8 cellular contexts compared by ENCODE assay signal in genomic region chr16:14937143-14937542, GRCh38. TPM values are rescaled to one million over a fixed set of nuclear protein-coding genes. Genes with fewer than 3 reads are reported as not detected.
DNase-seq lines count a peak whose midpoint lies in the region; ATAC-seq and TF ChIP-seq lines count a peak whose summit lies in the region.
"Not testable (repeated sequence)": the region's sequence is repeated elsewhere in the genome, so short reads cannot be mapped to it uniquely, and the experiment has no call there.

TSS of gene NPIPA1 (plus strand) at chr16:14937443. CDS start at chr16:14937443, 0 bp downstream.

- TF ChIP-seq POLR2A in sigmoid colon (IDR thresholded peaks at IDR 0.05); uterus (IDR thresholded peaks at IDR 0.05): not testable (repeated sequence)

- not testable (repeated sequence) for H3K4me3 ChIP-seq in ascending aorta; esophagus (ENCODE audit: low read depth in 1 of 2, low read length in 2 of 2); right atrium auricular region; sigmoid colon; uterus

- H3K4me3 Mint-ChIP-seq in HFFc6, WTC11: not testable (repeated sequence)

- not testable (repeated sequence) for H3K9me3 ChIP-seq in ascending aorta; esophagus (ENCODE audit: control insufficient read depth in 2 of 2, insufficient read depth in 1 of 2, low read depth in 1 of 2, low read length in 1 of 2); right atrium auricular region; sigmoid colon; uterus

- CTCF ChIA-PET in WTC11 (lab: Charles Lee): not testable (repeated sequence)

- not testable (repeated sequence) for H3K36me3 ChIP-seq in ascending aorta; esophagus (ENCODE audit: control insufficient read depth in 2 of 2, insufficient read depth in 2 of 2, low read length in 1 of 2); right atrium auricular region; sigmoid colon; uterus

- not testable (repeated sequence) for H3K27me3 Mint-ChIP-seq in HFFc6 (ENCODE audit: insufficient read depth); WTC11 (ENCODE audit: low read depth)

- H3K27ac Mint-ChIP-seq in HFFc6, WTC11: not testable (repeated sequence)

- POLR2A ChIA-PET in WTC11 (lab: Charles Lee): not testable (repeated sequence)

- H3K36me3 Mint-ChIP-seq in HFFc6 (ENCODE audit: low read depth); WTC11: not testable (repeated sequence)

- WGBS in esophagus, 2 donors: no CpG with 5 or more reads among the region's 4 CpGs
- no CpG with 5 or more reads among the region's 4 CpGs for WGBS in sigmoid colon, 2 donors

- not testable (repeated sequence) for H3K27me3 ChIP-seq in ascending aorta; esophagus (ENCODE audit: control insufficient read depth in 1 of 2, insufficient read depth in 2 of 2, low read length in 2 of 2); right atrium auricular region; sigmoid colon; uterus

- not testable (repeated sequence) for TF ChIP-seq EP300 in sigmoid colon (IDR thresholded peaks at IDR 0.05)

- intact Hi-C loops in ascending aorta (cut with DNase I); sigmoid colon (cut with DNase I); uterus (cut with DNase I; ENCODE audit: low total_unique reads): not testable (repeated sequence)

- not testable (repeated sequence) for H3K4me1 Mint-ChIP-seq in HFFc6 (ENCODE audit: low read depth); WTC11

- not testable (repeated sequence) for H3K4me1 ChIP-seq in ascending aorta; esophagus (ENCODE audit: control insufficient read depth in 2 of 2, insufficient read depth in 2 of 2, low read length in 1 of 2); right atrium auricular region; sigmoid colon; uterus

- H3K27ac ChIP-seq in ascending aorta; esophagus (ENCODE audit: low read depth in 2 of 2, low read length in 1 of 2); right atrium auricular region; sigmoid colon; uterus: not testable (repeated sequence)

- DNase-seq in HFFc6; WTC11 (ENCODE audit: low spot score); ascending aorta (ENCODE audit: low spot score in 2 of 2); right atrium auricular region (ENCODE audit: low spot score); mucosa of gallbladder (ENCODE audit: low spot score); sigmoid colon; uterus: not testable (repeated sequence)

- ATAC-seq in WTC11: not testable (repeated sequence)

- not testable (repeated sequence) for H3K9me3 Mint-ChIP-seq in HFFc6, WTC11

- not testable (repeated sequence) for TF ChIP-seq CTCF in HFFc6 (IDR thresholded peaks at IDR 0.05); WTC11 (IDR thresholded peaks at IDR 0.05); ascending aorta (IDR thresholded peaks at IDR 0.05); right atrium auricular region (IDR thresholded peaks at IDR 0.05); sigmoid colon (IDR thresholded peaks at IDR 0.05); uterus (IDR thresholded peaks at IDR 0.05)

RNA-seq across cellular contexts. Expression of gene NPIPA1, which starts in this region (rescaled TPM):
- total RNA-seq in HFFc6 (2021; fragmentation: NEBNext Ultra II Directional; extraction: Animal tissue kit (Norgen Biotek cat#: 25700)): 10 to 100 TPM; 42.6 to 57.1 (median 44.8) TPM
- total RNA-seq in WTC11 (2021) (115 to 118 TPM (median 116 TPM) in 3 replicates), ascending aorta (53.4 TPM), right atrium auricular region (10 to 100 TPM; 24.5 to 35.3 TPM), mucosa of gallbladder (114 TPM), sigmoid colon (100 to 1,000 TPM in 1 of 4 donors, 10 to 100 TPM in 3; 36.0 to 152 (median 62.9) TPM), uterus (100 to 1,000 TPM in 1 of 4 donors, 10 to 100 TPM in 3; 13.5 to 183 (median 59.6) TPM)
- polyA plus RNA-seq in esophagus (100 to 1,000 TPM in 1 of 2 donors, 10 to 100 TPM in 1; 44.0 to 104 TPM), sigmoid colon (10 to 100 TPM in 2 of 3 donors, 1 to 10 TPM in 1; 8.1 to 51.4 (median 17.4) TPM)
